ENCODE assay signal across 8 cellular contexts in genomic region chr1:54403808-54404261, GRCh38. TPM values are rescaled to one million over a fixed set of nuclear protein-coding genes. Genes with fewer than 3 reads are reported as not detected.
DNase-seq lines count a peak whose midpoint lies in the region; ATAC-seq, FAIRE-seq and TF ChIP-seq lines count a peak whose summit lies in the region.

No MANE protein-coding gene starts in this region.

- H3K4me2 ChIP-seq in K562 (ENCODE audit: insufficient read depth, low read length), result peak overlapping the region; percentile 71

- H3K9me3 ChIP-seq in K562 (replicated peaks; ENCODE audit: control insufficient read depth, insufficient read depth, low read depth, low read length), result no peaks in the 10 kb centered on the region

- H2AFZ ChIP-seq in K562 (ENCODE audit: low read depth, low read length), result no peak overlapping the region

- H3K27me3 Mint-ChIP-seq in CD14-positive monocyte (ENCODE audit: low read depth in 3 of 3), result peaks cover 8 to 13% (median 11%) of the 10 kb centered on the region in 3 donors
- H3K27me3 Mint-ChIP-seq in IgD-negative memory B cell, result no peaks in the 10 kb centered on the region
- peaks cover 0 to 10% (median 3%) of the 10 kb centered on the region in 3 donors for H3K27me3 Mint-ChIP-seq in naive B cell

- no peak for TF ChIP-seq POLR2A in K562 (conservative IDR thresholded peaks at IDR 0.05)

- H3K36me3 ChIP-seq in K562 (ENCODE audit: control insufficient read depth, insufficient read depth, low read length), result peaks cover 54% of the 10 kb centered on the region

- H3K9me1 ChIP-seq in K562 (ENCODE audit: control insufficient read depth, insufficient read depth, low read length), result peaks cover 3% of the 10 kb centered on the region

- TF ChIP-seq RAD21 in K562 (CRISPR knock-in tag; conservative IDR thresholded peaks at IDR 0.05 in 1 of 2, IDR thresholded peaks at IDR 0.05 in 1 of 2), result no peak; a peak in 1 of 4 replicates

- H3K36me3 Mint-ChIP-seq in CD14-positive monocyte, result peaks cover 48 to 51% of the 10 kb centered on the region in 2 donors
- H3K36me3 Mint-ChIP-seq in IgD-negative memory B cell, result peaks cover 6% of the 10 kb centered on the region
- peaks cover 7 to 26% of the 10 kb centered on the region in 2 donors for H3K36me3 Mint-ChIP-seq in naive B cell

- H3K4me1 Mint-ChIP-seq in CD14-positive monocyte, result peaks cover 51% of the 10 kb centered on the region
- peaks cover 35 to 49% (median 42%) of the 10 kb centered on the region in 3 donors for H3K4me1 Mint-ChIP-seq in IgD-negative memory B cell
- H3K4me1 Mint-ChIP-seq in naive B cell, result peaks cover 34 to 40% (median 37%) of the 10 kb centered on the region in 3 donors

- H3K4me1 ChIP-seq in K562 (replicated peaks in 1 of 2; ENCODE audit: control insufficient read depth in 2 of 2, insufficient read depth in 2 of 2, low read length in 2 of 2), result peaks cover 38 to 55% of the 10 kb centered on the region in 2 experiments

- TF ChIP-seq CTCF in CD14-positive monocyte (IDR thresholded peaks at IDR 0.05) (no peak), K562 (IDR thresholded peaks at IDR 0.05 in 2 of 3, conservative IDR thresholded peaks at IDR 0.05 in 1 of 3; ENCODE audit: insufficient read depth in 2 of 3, low read depth in 1 of 3, low read length in 3 of 3) (no peak)

- H4K20me1 ChIP-seq in K562 (replicated peaks; ENCODE audit: control insufficient read depth, insufficient read depth, low read length), result peaks cover 26% of the 10 kb centered on the region

- peak; percentile 57; the same call in 1 of the 2 replicates for TF ChIP-seq EP300 in K562 (IDR thresholded peaks at IDR 0.05; ENCODE audit: low read length)

- H3K9me3 Mint-ChIP-seq in CD14-positive monocyte, result peaks cover 0 to 2% (median 0%) of the 10 kb centered on the region in 7 donors
- no peaks in the 10 kb centered on the region for H3K9me3 Mint-ChIP-seq in IgD-negative memory B cell
- no peaks in the 10 kb centered on the region for H3K9me3 Mint-ChIP-seq in naive B cell

- 0 out of 3 replicates have a peak overlapping the region, but pooled peaks have one; percentile 37 for H3K27ac ChIP-seq in K562 (ENCODE audit: extremely low read depth, low read depth, low read length)

- H3K79me2 ChIP-seq in K562 (ENCODE audit: control insufficient read depth, insufficient read depth, low read length), result peaks cover 64% of the 10 kb centered on the region

- peak overlapping the region; percentile 59 for H3K4me3 ChIP-seq in K562

- peak; percentile 0; the same call in 2 of the 3 replicates for ATAC-seq in K562
- no peak for ATAC-seq in naive B cell (ENCODE audit: low read depth in 2 of 2)
- ATAC-seq in GM21786 (IDR thresholded peaks at IDR 0.05; ENCODE audit: unreplicated experiment), result no peak

- H3K27ac Mint-ChIP-seq in CD14-positive monocyte (peak overlapping the region in 1 of 7 donors; percentile 40), IgD-negative memory B cell (peak overlapping the region in 1 of 3 donors; percentile 49), naive B cell (no peak overlapping the region)

- CTCF ChIA-PET in K562 (lab: Yijun Ruan, JAX; ENCODE audit: low intra/inter-chr PET ratio), result no interaction called here

- no peaks in the 10 kb centered on the region for H3K27me3 ChIP-seq in K562 (ENCODE audit: control insufficient read depth in 2 of 2, insufficient read depth in 2 of 2, low read length in 2 of 2)

- POLR2A ChIA-PET in K562 (lab: Yijun Ruan, JAX), result interaction anchor here (0.6 to 2.9 kb wide), 15 partner anchors 8 to 94 kb away, joined by 3 to 21 read pairs (median 4); no protein-coding TSS in a partner anchor

- DNase-seq in CD14-positive monocyte (ENCODE audit: low spot score) (no peak), K562 (ENCODE audit: extremely low read depth in 1 of 4, low spot score in 3 of 4) (peak in 3 of 4 experiments; percentile 44 to 87 (median 73)), naive B cell (no peak), DMS53 (lab: John Stamatoyannopoulos, UW) (no peak), NCI-H510A treated with DMSO at 0.1 percent for 48 hours (lab: John Stamatoyannopoulos, UW) (no peak), SK-N-DZ (ENCODE audit: low spot score) (no peak)

- in situ Hi-C loops in K562 (cut with MboI), result loop anchor here (5.0 kb wide), 1 partner anchor 82 kb away; no protein-coding TSS in a partner anchor

- peak overlapping the region; percentile 18 to 46; a peak in 2 of 4 replicates for H3K9ac ChIP-seq in K562 (ENCODE audit: insufficient read depth in 1 of 2, low read depth in 2 of 2, low read length in 2 of 2)

- peak; percentile 86 for FAIRE-seq in K562 (lab: Jason Lieb, UNC)

- intact Hi-C loops in CD14-positive monocyte (cut with micrococcal nuclease) (loop anchor here (2.0 to 10.0 kb wide), 4 partner anchors 179 to 361 kb away; partner anchors contain the start of genes PARS2 (in 2 of the 2), TCEANC2 (in 1 of the 2) and TMEM59 (in 1 of the 2)), K562 (cut with micrococcal nuclease) (no loop called here)

- no TSS peak for BruUV-seq in K562 (replicated peaks; lab: Mats Ljungman, UMichigan)

- H3K4me3 Mint-ChIP-seq in CD14-positive monocyte, result peak overlapping the region; percentile 86 to 89
- H3K4me3 Mint-ChIP-seq in IgD-negative memory B cell, result peak overlapping the region; percentile 81 to 92 (median 86)
- H3K4me3 Mint-ChIP-seq in naive B cell, result peak overlapping the region; percentile 76 to 88 (median 82)

- 3% methylated on average over 9 of the region's 10 CpGs for whole genome bisulfite sequencing in K562 (ENCODE audit: insufficient coverage, low coverage, missing lambda C conversion rate)

TF ChIP-seq in K562, 482 proteins besides CTCF, POLR2A, EP300 and RAD21 (continues in another document):
- TF ChIP-seq ZNF551 (CRISPR knock-in tag; IDR thresholded peaks at IDR 0.05) (no peak), MYBL2 (IDR thresholded peaks at IDR 0.05; ENCODE audit: low read depth) (no peak), MYBL2 (CRISPR knock-in tag; IDR thresholded peaks at IDR 0.05; ENCODE audit: borderline replicate concordance) (no peak), ZNF592 (IDR thresholded peaks at IDR 0.05) (no peak), CBX5 (IDR thresholded peaks at IDR 0.05; ENCODE audit: borderline replicate concordance, low read depth) (0 out of 2 replicates have a peak, but pooled peaks have one; percentile 21), LCOR (CRISPR knock-in tag; IDR thresholded peaks at IDR 0.05) (no peak), MBD2 (IDR thresholded peaks at IDR 0.05; ENCODE audit: borderline replicate concordance, low read depth) (no peak)

RNA-seq across cellular contexts. Expression of gene SSBP3, which starts 2.4 kb away (rescaled TPM):
- polyA plus RNA-seq in CD14-positive monocyte, result 1 to 10 TPM; 4.1 to 4.3 TPM
- polyA plus RNA-seq in IgD-negative memory B cell, result 6.6 TPM
- 55.7 and 82.4 TPM in 2 replicates for total RNA-seq in K562 (2011; cell fraction: chromatin; rRNA removed; ENCODE audit: low replicate concordance)
- 34.6 and 49.5 TPM in 2 replicates for total RNA-seq in K562 (2011; cell fraction: nucleolus; rRNA removed)
- 48.8 and 81.9 TPM in 2 replicates for total RNA-seq in K562 (2011; cell fraction: nucleoplasm; rRNA removed)
- 23.8 and 36.9 TPM in 2 replicates for total RNA-seq in K562 (2014; rRNA removed)
- total RNA-seq in K562 (2014; rRNA removed; fragmentation: Illumina TruSeq; extraction: Trizol), result 33.8 and 44.0 TPM in 2 replicates
- total RNA-seq in K562 (2015; rRNA removed; fragmentation: Illumina TruSeq; extraction: Trizol), result 39.8 and 45.1 TPM in 2 replicates
- 102 and 106 TPM in 2 replicates for total RNA-seq in K562 (2021)
- 17.6 and 43.9 TPM in 2 replicates for polyA plus RNA-seq in K562 (2011; rRNA removed)
- polyA plus RNA-seq in K562 (2011; cell fraction: cytosol; rRNA removed), result 18.4 and 40.7 TPM in 2 replicates
- 39.0 and 40.4 TPM in 2 replicates for polyA plus RNA-seq in K562 (2011; cell fraction: nucleus; rRNA removed)
- polyA plus RNA-seq in K562 (2012), result 79.9 and 107 TPM in 2 replicates
- polyA plus RNA-seq in K562 (2014; fragmentation: Illumina TruSeq; extraction: Trizol), result 107 and 108 TPM in 2 replicates
- 1 to 10 TPM; 8.7 TPM for polyA plus RNA-seq in K562 (2014; fragmentation: Nextera tagmentation; extraction: Ambion mirVana)
- polyA plus RNA-seq in K562 (2014; rRNA removed), result 51.4 and 68.8 TPM in 2 replicates
- polyA minus RNA-seq in K562 (2011; rRNA and poly(A)+ RNA removed), result 13.2 and 17.4 TPM in 2 replicates
- 21.6 and 33.8 TPM in 2 replicates for polyA minus RNA-seq in K562 (2011; cell fraction: cytosol; rRNA and poly(A)+ RNA removed)
- polyA minus RNA-seq in K562 (2011; cell fraction: nucleus; rRNA and poly(A)+ RNA removed), result 9.7 and 14.1 TPM in 2 replicates
- polyA plus RNA-seq in naive B cell (ENCODE audit: low read depth in 6 of 6), result 1 to 10 TPM; 1.7 to 4.2 (median 2.2) TPM
- polyA plus RNA-seq in SK-N-DZ (2014; cell fraction: cytosol; rRNA removed), result 54.5 and 58.7 TPM in 2 replicates
- polyA plus RNA-seq in SK-N-DZ (2014; cell fraction: nucleus; rRNA removed), result 32.9 and 34.1 TPM in 2 replicates

Comparison
In these comparisons a context has a peak if more than half of its experiments do, and no peak if none do; other contexts are left out.
1. DNase-seq: peak in K562 (3 of 4); none in CD14-positive monocyte (single experiment), naive B cell (single experiment), DMS53 (single experiment), NCI-H510A treated with DMSO at 0.1 percent for 48 hours (single experiment) and SK-N-DZ (single experiment).
2. Peak in every context shown above with its lines, with median percentiles within 50 percentile points of each other: H3K4me3 Mint-ChIP-seq.